Comparison of ENCODE assay signal across 8 cellular contexts in the genomic region with DNA sequence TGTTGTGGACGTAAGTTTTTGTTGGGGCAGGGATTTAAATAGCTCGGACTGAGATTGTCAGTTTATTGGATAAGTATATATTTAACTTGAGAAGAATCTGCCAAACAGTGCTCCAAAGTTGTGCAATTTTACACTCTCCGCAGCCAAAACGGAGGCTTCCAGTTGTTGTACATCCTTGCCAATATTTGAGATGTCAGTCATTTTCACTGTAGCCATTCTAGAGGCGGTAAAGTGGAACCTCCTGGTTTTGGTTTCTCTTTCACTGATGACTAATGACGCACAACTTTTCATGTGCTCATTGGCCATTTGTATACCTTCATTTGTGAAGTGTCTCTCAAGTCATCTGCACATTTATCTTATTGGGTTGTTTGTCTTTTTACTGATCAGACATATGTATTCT. TPM values are rescaled to one million over a fixed set of nuclear protein-coding genes. Genes with fewer than 3 reads are reported as not detected.
DNase-seq lines count a peak whose midpoint lies in the region; ATAC-seq and TF ChIP-seq lines count a peak whose summit lies in the region.
"Not testable (repeated sequence)": the region's sequence is repeated elsewhere in the genome, so short reads cannot be mapped to it uniquely, and the experiment has no call there.

No MANE protein-coding gene starts in this region.

- H3K4me1 Mint-ChIP-seq in activated naive CD8-positive, alpha-beta T cell treated with anti-CD3 and anti-CD28 coated beads, Interleukin-2, amount 10 ng/mL, durations not matched to agents 7 days and 5 days = not testable (repeated sequence)
- peaks cover 9 to 12% of the 10 kb centered on the region in 2 donors for H3K4me1 Mint-ChIP-seq in natural killer cell treated with Interleukin-12 subunit alpha and Interleukin-12 subunit beta and Interleukin-15 and Interleukin-18, amount 100 ng/mL, for 72 hours (ENCODE audit: low read depth in 2 of 2)

- H3K4me1 ChIP-seq in foreskin keratinocyte = not testable (repeated sequence)

- ATAC-seq in GM18861 (IDR thresholded peaks at IDR 0.05; ENCODE audit: unreplicated experiment) (peak; percentile 78), HG03575 (IDR thresholded peaks at IDR 0.05; ENCODE audit: extremely low read depth, insufficient number of reproducible peaks, low FRiP score, unreplicated experiment) (peak; percentile 60), foreskin keratinocyte (peak; percentile 55)
- ATAC-seq in activated naive CD8-positive, alpha-beta T cell treated with anti-CD3 and anti-CD28 coated beads, Interleukin-2, amount 10 ng/mL, durations not matched to agents 7 days and 5 days (ENCODE audit: low read depth) = peak; percentile 20
- peak; percentile 67 to 74 for ATAC-seq in natural killer cell treated with Interleukin-12 subunit alpha and Interleukin-12 subunit beta and Interleukin-15 and Interleukin-18, amount 100 ng/mL, for 72 hours

- H3K36me3 Mint-ChIP-seq in activated naive CD8-positive, alpha-beta T cell treated with anti-CD3 and anti-CD28 coated beads, Interleukin-2, amount 10 ng/mL, durations not matched to agents 7 days and 5 days; natural killer cell treated with Interleukin-12 subunit alpha and Interleukin-12 subunit beta and Interleukin-15 and Interleukin-18, amount 100 ng/mL, for 72 hours: not testable (repeated sequence)

- POLR2A ChIA-PET in activated naive CD8-positive, alpha-beta T cell treated with anti-CD3 and anti-CD28 coated beads, Interleukin-2, amount 10 ng/mL, durations not matched to agents 7 days and 5 days (lab: Charles Lee) = not testable (repeated sequence)

- H3K9me3 Mint-ChIP-seq in activated naive CD8-positive, alpha-beta T cell treated with anti-CD3 and anti-CD28 coated beads, Interleukin-2, amount 10 ng/mL, durations not matched to agents 7 days and 5 days; natural killer cell treated with Interleukin-12 subunit alpha and Interleukin-12 subunit beta and Interleukin-15 and Interleukin-18, amount 100 ng/mL, for 72 hours: not testable (repeated sequence)

- H3K27me3 ChIP-seq in foreskin keratinocyte = not testable (repeated sequence)

- H3K27me3 Mint-ChIP-seq in activated naive CD8-positive, alpha-beta T cell treated with anti-CD3 and anti-CD28 coated beads, Interleukin-2, amount 10 ng/mL, durations not matched to agents 7 days and 5 days; natural killer cell treated with Interleukin-12 subunit alpha and Interleukin-12 subunit beta and Interleukin-15 and Interleukin-18, amount 100 ng/mL, for 72 hours: not testable (repeated sequence)

- not testable (repeated sequence) for TF ChIP-seq CTCF in foreskin keratinocyte (conservative IDR thresholded peaks at IDR 0.05)

- H3K4me3 Mint-ChIP-seq in activated naive CD8-positive, alpha-beta T cell treated with anti-CD3 and anti-CD28 coated beads, Interleukin-2, amount 10 ng/mL, durations not matched to agents 7 days and 5 days = not testable (repeated sequence)
- peak overlapping the region; percentile 50 for H3K4me3 Mint-ChIP-seq in natural killer cell treated with Interleukin-12 subunit alpha and Interleukin-12 subunit beta and Interleukin-15 and Interleukin-18, amount 100 ng/mL, for 72 hours

- peak; percentile 35 to 36 for DNase-seq in AML-193 (lab: John Stamatoyannopoulos, UW)
- DNase-seq in HCEC 1CT = peak; percentile 82
- DNase-seq in RPMI7951 (ENCODE audit: low read depth) = peak; percentile 84
- DNase-seq in activated naive CD8-positive, alpha-beta T cell treated with anti-CD3 and anti-CD28 coated beads, Interleukin-2, amount 10 ng/mL, durations not matched to agents 7 days and 5 days; natural killer cell treated with Interleukin-12 subunit alpha and Interleukin-12 subunit beta and Interleukin-15 and Interleukin-18, amount 100 ng/mL, for 72 hours (ENCODE audit: low spot score): not testable (repeated sequence)
- peak; percentile 44 to 46 for DNase-seq in foreskin keratinocyte

- not testable (repeated sequence) for H3K27ac Mint-ChIP-seq in activated naive CD8-positive, alpha-beta T cell treated with anti-CD3 and anti-CD28 coated beads, Interleukin-2, amount 10 ng/mL, durations not matched to agents 7 days and 5 days; natural killer cell treated with Interleukin-12 subunit alpha and Interleukin-12 subunit beta and Interleukin-15 and Interleukin-18, amount 100 ng/mL, for 72 hours

- H3K27ac ChIP-seq in foreskin keratinocyte = peak overlapping the region; percentile 55

RNA-seq across cellular contexts. Expression of a gene that starts 24.3 kb away (rescaled TPM):
- total RNA-seq in RPMI7951 (2014; rRNA removed; shearing (Covaris generic)) = not detected in 2 replicates
- under 1 TPM; 0.11 to 0.79 TPM for total RNA-seq in activated naive CD8-positive, alpha-beta T cell treated with anti-CD3 and anti-CD28 coated beads, Interleukin-2, amount 10 ng/mL, durations not matched to agents 7 days and 5 days
- 1.3 and 1.7 TPM in 2 replicates for total RNA-seq in foreskin keratinocyte
- 1.0 and 1.1 TPM in 2 replicates for polyA plus RNA-seq in foreskin keratinocyte
- total RNA-seq in natural killer cell treated with Interleukin-12 subunit alpha and Interleukin-12 subunit beta and Interleukin-15 and Interleukin-18, amount 100 ng/mL, for 72 hours = under 1 TPM; 0.56 to 0.93 TPM

Comparison
In these comparisons a context has a peak if more than half of its experiments do, and no peak if none do; other contexts are left out.
1. ATAC-seq: peak in every context shown above with its lines; median percentile 78 in GM18861; 70 in natural killer cell treated with Interleukin-12 subunit alpha and Interleukin-12 subunit beta and Interleukin-15 and Interleukin-18, amount 100 ng/mL, for 72 hours; 60 in HG03575; 55 in foreskin keratinocyte; 20 in activated naive CD8-positive, alpha-beta T cell treated with anti-CD3 and anti-CD28 coated beads, Interleukin-2, amount 10 ng/mL, durations not matched to agents 7 days and 5 days.